1 cellular context compared by ENCODE assay signal in the genomic region with DNA sequence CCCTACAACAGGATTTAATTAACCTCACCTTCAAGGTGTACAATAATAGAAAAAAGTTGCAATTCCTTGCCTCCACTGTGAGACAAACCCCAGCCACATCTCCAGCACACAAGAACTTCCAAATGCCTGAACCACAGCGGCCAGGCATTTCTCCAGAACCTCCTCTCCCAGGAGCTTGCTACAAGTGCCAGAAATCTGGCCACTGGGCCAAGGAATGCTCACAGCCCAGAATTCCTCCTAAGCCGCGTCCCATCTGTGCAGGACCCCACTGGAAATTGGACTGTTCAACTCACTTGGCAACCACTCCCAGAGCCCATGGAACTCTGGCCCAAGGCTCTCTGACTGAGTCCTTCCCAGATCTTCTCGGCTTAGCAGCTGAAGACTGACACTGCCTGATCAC. TPM values are rescaled to one million over a fixed set of nuclear protein-coding genes. Genes with fewer than 3 reads are reported as not detected.
"Had no signal": no experiment of that assay in that cellular context is flagged by ENCODE, and none has a peak within 500 bp of the region (broad histone marks: within the 10 kb centered on the region; RNA-seq: fewer than 3 reads in every experiment).

No MANE protein-coding gene starts in this region.

RNA-seq across cellular contexts. Expression of gene SAMD3, which starts 28.3 kb away (rescaled TPM):
- polyA plus RNA-seq: aorta had no signal
